Comparison of ENCODE assay signal across 16 cellular contexts in genomic region chr2:209348453-209348852, GRCh38.
A peak's percentile ranks its signal among the peaks of the same experiment; 100 is the strongest.
DNase-seq lines count a peak whose midpoint lies in the region; ATAC-seq, FAIRE-seq and TF ChIP-seq lines count a peak whose summit lies in the region.
"Had no signal": no experiment of that assay in that cellular context is flagged by ENCODE, and none has a peak within 500 bp of the region (broad histone marks: within the 10 kb centered on the region; RNA-seq: fewer than 3 reads in every experiment).

No MANE protein-coding gene starts in this region.

- no peak overlapping the region for H3K27ac ChIP-seq in H9 (ENCODE audit: insufficient read length, low read depth, low read length)
- H3K27ac ChIP-seq in PC-3 (ENCODE audit: low read length) = no peak overlapping the region
- H3K27ac ChIP-seq in H1 (ENCODE audit: low read depth, low read length) = no peak overlapping the region
- H3K27ac ChIP-seq in kidney (ENCODE audit: low read depth in 2 of 2, low read length in 2 of 2) = no peak overlapping the region
- H3K27ac ChIP-seq: Peyer's patch had no signal

- no peaks in the 10 kb centered on the region for H3K9me2 ChIP-seq in PC-3 (replicated peaks; ENCODE audit: low read length)

- H3K27ac Mint-ChIP-seq in H9 = peak overlapping the region in 2 of 3 experiments; percentile 21 to 45; a peak in 2 of 7 replicates
- H3K27ac Mint-ChIP-seq in stimulated activated effector memory CD8-positive, alpha-beta T cell treated with anti-CD3 and anti-CD28 coated beads, Interleukin-12 subunit alpha, Interleukin-12 subunit beta, amount 100 ng/mL, for 72 hours = no peak overlapping the region
- H3K27ac Mint-ChIP-seq: B cell; CD4-positive, CD25-positive, alpha-beta regulatory T cell; T-helper 1 cell treated with Interleukin-12 subunit alpha and Interleukin-12 subunit beta and Interleukin-4 antibody, amounts not matched to agents 30 μg/mL and 1 μg/mL, for 36 hours had no signal

- FAIRE-seq in D721Med (lab: Jason Lieb, UNC) = peak; percentile 51
- no peak for FAIRE-seq in H1 (lab: Jason Lieb, UNC)
- FAIRE-seq in kidney (lab: Jason Lieb, UNC) = no peak
- FAIRE-seq: GM18507 had no signal

- H3K9me3 Mint-ChIP-seq in H9 = no peaks in the 10 kb centered on the region; a peak in 1 of 5 replicates
- no peaks in the 10 kb centered on the region for H3K9me3 Mint-ChIP-seq in stimulated activated effector memory CD8-positive, alpha-beta T cell treated with anti-CD3 and anti-CD28 coated beads, Interleukin-12 subunit alpha, Interleukin-12 subunit beta, amount 100 ng/mL, for 72 hours
- H3K9me3 Mint-ChIP-seq: T-helper 1 cell treated with Interleukin-12 subunit alpha and Interleukin-12 subunit beta and Interleukin-4 antibody, amounts not matched to agents 30 μg/mL and 1 μg/mL, for 36 hours had no signal

- H3K79me1 ChIP-seq in H9 (ENCODE audit: insufficient read depth, low read depth, low read length, poor library complexity, severe bottlenecking) (no peaks in the 10 kb centered on the region), H1 (ENCODE audit: low read depth, low read length) (no peaks in the 10 kb centered on the region)

- no peaks in the 10 kb centered on the region for H3K36me3 Mint-ChIP-seq in H9 (ENCODE audit: insufficient read depth in 1 of 3, low read depth in 3 of 3)
- no peaks in the 10 kb centered on the region for H3K36me3 Mint-ChIP-seq in stimulated activated effector memory CD8-positive, alpha-beta T cell treated with anti-CD3 and anti-CD28 coated beads, Interleukin-12 subunit alpha, Interleukin-12 subunit beta, amount 100 ng/mL, for 72 hours
- H3K36me3 Mint-ChIP-seq: CD4-positive, CD25-positive, alpha-beta regulatory T cell had no signal

- H3K36me3 ChIP-seq in PC-3 (ENCODE audit: low read depth, low read length) = no peaks in the 10 kb centered on the region
- no peaks in the 10 kb centered on the region for H3K36me3 ChIP-seq in H1 (ENCODE audit: control insufficient read depth in 2 of 4, insufficient read depth in 4 of 4, low read length in 3 of 4)
- no peaks in the 10 kb centered on the region for H3K36me3 ChIP-seq in kidney (ENCODE audit: control insufficient read depth in 1 of 2, insufficient read depth in 2 of 2, low read length in 2 of 2)
- H3K36me3 ChIP-seq: Peyer's patch had no signal

- H4K5ac ChIP-seq in H9 (ENCODE audit: insufficient read length, low read depth, low read length) (no peak overlapping the region), H1 (ENCODE audit: insufficient read length, low read depth, low read length) (no peak overlapping the region)

- no peak for TF ChIP-seq EP300 in H1 (IDR thresholded peaks at IDR 0.05; ENCODE audit: borderline replicate concordance in 1 of 2, low read depth in 2 of 2, low read length in 2 of 2)

- no peak overlapping the region for H3T11ph ChIP-seq in H9 (ENCODE audit: low read length)

- no peaks in the 10 kb centered on the region for H3K79me2 ChIP-seq in H9 (ENCODE audit: insufficient read depth, low read length)
- H3K79me2 ChIP-seq in PC-3 (ENCODE audit: low read length) = no peaks in the 10 kb centered on the region
- no peaks in the 10 kb centered on the region for H3K79me2 ChIP-seq in H1 (ENCODE audit: control insufficient read depth in 1 of 2, insufficient read depth in 2 of 2, low read length in 2 of 2)

- H3K4me1 ChIP-seq in H9 (ENCODE audit: insufficient read depth, low read length) = peaks cover 2% of the 10 kb centered on the region; the same call in 1 of the 2 replicates
- no peaks in the 10 kb centered on the region for H3K4me1 ChIP-seq in PC-3 (ENCODE audit: insufficient read depth, low read length)
- peaks cover 0 to 11% (median 2%) of the 10 kb centered on the region in 4 experiments; a peak in 2 of 7 replicates for H3K4me1 ChIP-seq in H1 (replicated peaks in 1 of 4; ENCODE audit: control insufficient read depth in 3 of 4, insufficient read depth in 4 of 4, low read length in 3 of 4)
- H3K4me1 ChIP-seq in kidney (ENCODE audit: control insufficient read depth in 1 of 2, insufficient read depth in 1 of 2, low read depth in 1 of 2, low read length in 2 of 2) = no peaks in the 10 kb centered on the region
- H3K4me1 ChIP-seq: Peyer's patch had no signal

- CTCF ChIA-PET in PC-3 (lab: Charles Lee) = no interaction called here
- CTCF ChIA-PET in H1 (lab: Charles Lee; ENCODE audit: partially characterized antibody) = interaction anchor here (1.5 to 3.3 kb wide), 2 partner anchors 14 to 207 kb away, joined by 4 to 13 read pairs; no protein-coding TSS in a partner anchor

- no peak overlapping the region for H2BK5ac ChIP-seq in H9 (ENCODE audit: insufficient read length, low read length)
- no peak overlapping the region for H2BK5ac ChIP-seq in H1 (ENCODE audit: low read depth, low read length)

- H3K9me3 ChIP-seq in H9 (ENCODE audit: control insufficient read depth, low read depth, low read length) = no peaks in the 10 kb centered on the region
- no peaks in the 10 kb centered on the region for H3K9me3 ChIP-seq in PC-3 (ENCODE audit: low read length)
- H3K9me3 ChIP-seq in H1 (ENCODE audit: insufficient read depth in 2 of 2, low read depth in 1 of 2, low read length in 1 of 2) = no peaks in the 10 kb centered on the region
- no peaks in the 10 kb centered on the region for H3K9me3 ChIP-seq in kidney (ENCODE audit: control insufficient read depth in 1 of 2, low read length in 2 of 2)
- H3K9me3 ChIP-seq: Peyer's patch had no signal

- no CpG with 5 or more reads among the region's 6 CpGs for WGBS in H9 (ENCODE audit: extremely low coverage, insufficient read length, low lambda C conversion rate)
- WGBS in H1 (ENCODE audit: extremely low coverage in 1 of 2, insufficient coverage in 1 of 2, insufficient read length in 1 of 2, insufficient replicate concordance in 2 of 2, low coverage in 1 of 2, low lambda C conversion rate in 2 of 2, missing lambda C conversion rate in 1 of 2), 2 experiments = 68% methylated on average over 6 of the region's 6 CpGs; no CpG with 5 or more reads in 1 of the 2 experiments

- H2AK5ac ChIP-seq in H9 (ENCODE audit: insufficient read length, low read length) (no peak overlapping the region), H1 (ENCODE audit: low read depth, low read length) (no peak overlapping the region)

- TF ChIP-seq CTCF in D721Med (IDR thresholded peaks at IDR 0.05; ENCODE audit: insufficient read depth, missing control alignments) (no peak), H9 (conservative IDR thresholded peaks at IDR 0.05) (no peak), PC-3 (conservative IDR thresholded peaks at IDR 0.05; ENCODE audit: low read depth, low read length) (no peak), H1 (IDR thresholded peaks at IDR 0.05; ENCODE audit: control extremely low read depth in 1 of 3, insufficient read depth in 1 of 3, low read depth in 1 of 3, low read length in 3 of 3) (no peak), kidney (IDR thresholded peaks at IDR 0.05; ENCODE audit: borderline replicate concordance, extremely low read depth, insufficient read depth) (no peak), GM10266 (IDR thresholded peaks at IDR 0.05; ENCODE audit: control insufficient read depth, insufficient read depth, low read depth, missing control alignments) (no peak)

- POLR2A ChIA-PET in PC-3 (lab: Charles Lee; ENCODE audit: unreplicated experiment) = no interaction called here
- POLR2A ChIA-PET in H1 (lab: Charles Lee; ENCODE audit: partially characterized antibody) = interaction anchor here (0.5 kb wide), 1 partner anchor 22 kb away, joined by 3 read pairs; no protein-coding TSS in a partner anchor

- DNase-seq in D721Med (ENCODE audit: insufficient read length, low spot score) = no peak
- no peak for DNase-seq in H9
- no peak for DNase-seq in PC-3
- DNase-seq in H1 (ENCODE audit: low read depth in 1 of 2, low spot score in 2 of 2) = no peak
- DNase-seq in kidney = no peak
- no peak for DNase-seq in GM10266 (ENCODE audit: extremely low spot score)
- no peak for DNase-seq in LoVo (ENCODE audit: low spot score)
- DNase-seq in stimulated activated effector memory CD8-positive, alpha-beta T cell treated with anti-CD3 and anti-CD28 coated beads, Interleukin-12 subunit alpha, Interleukin-12 subunit beta, amount 100 ng/mL, for 72 hours (ENCODE audit: low spot score in 2 of 2) = no peak
- DNase-seq: CD4-positive, CD25-positive, alpha-beta regulatory T cell; MV-4-11; NCI-H82; Peyer's patch; Right ventricle myocardium superior had no signal

- H2BK120ac ChIP-seq in H9 (ENCODE audit: low read depth, low read length, poor library complexity, severe bottlenecking) (no peak overlapping the region), H1 (replicated peaks; ENCODE audit: low read depth, low read length) (no peak overlapping the region)

- TF ChIP-seq RAD21 in H1 (IDR thresholded peaks at IDR 0.05 in 1 of 2, conservative IDR thresholded peaks at IDR 0.05 in 1 of 2; ENCODE audit: low read depth in 2 of 2, low read length in 2 of 2) = no peak

- H3K27me3 ChIP-seq in H9 (ENCODE audit: insufficient read depth, low read length) (no peaks in the 10 kb centered on the region), PC-3 (ENCODE audit: low read length) (no peaks in the 10 kb centered on the region), H1 (replicated peaks in 1 of 4; ENCODE audit: control insufficient read depth in 3 of 4, extremely low read depth in 1 of 4, insufficient read depth in 3 of 4, low read length in 3 of 4) (no peaks in the 10 kb centered on the region)
- H3K27me3 ChIP-seq: Peyer's patch had no signal

- no peak overlapping the region for H3K18ac ChIP-seq in H9 (ENCODE audit: insufficient read length, low read depth, low read length)
- H3K18ac ChIP-seq in H1 (ENCODE audit: extremely low read depth, low read length) = no peak overlapping the region

- no peak overlapping the region for H2BK12ac ChIP-seq in H9 (ENCODE audit: insufficient read length, low read depth, low read length)
- H2BK12ac ChIP-seq in H1 (ENCODE audit: low read depth, low read length) = no peak overlapping the region

- H2AFZ ChIP-seq in H9 (ENCODE audit: low read length) (no peak overlapping the region), PC-3 (ENCODE audit: low read length) (0 out of 2 replicates have a peak overlapping the region, but pooled peaks have one; percentile 34), H1 (ENCODE audit: low read length) (peak overlapping the region; percentile 42; the same call in 1 of the 2 replicates)

- H2BK15ac ChIP-seq in H9 (ENCODE audit: low read depth, low read length) (no peak overlapping the region), H1 (ENCODE audit: low read length) (no peak overlapping the region)

- no TSS peak for BruUV-seq in PC-3 (replicated peaks; lab: Mats Ljungman, UMichigan)

- H3K14ac ChIP-seq in H9 (ENCODE audit: insufficient read depth, low read length) (no peak overlapping the region), H1 (ENCODE audit: insufficient read length) (no peak overlapping the region)

- H3K4me1 Mint-ChIP-seq in H9 = peaks cover 21 to 23% of the 10 kb centered on the region in 2 experiments
- H3K4me1 Mint-ChIP-seq in stimulated activated effector memory CD8-positive, alpha-beta T cell treated with anti-CD3 and anti-CD28 coated beads, Interleukin-12 subunit alpha, Interleukin-12 subunit beta, amount 100 ng/mL, for 72 hours = no peaks in the 10 kb centered on the region
- H3K4me1 Mint-ChIP-seq: B cell; CD4-positive, CD25-positive, alpha-beta regulatory T cell had no signal

- no peak for ATAC-seq in PC-3
- ATAC-seq in stimulated activated effector memory CD8-positive, alpha-beta T cell treated with anti-CD3 and anti-CD28 coated beads, Interleukin-12 subunit alpha, Interleukin-12 subunit beta, amount 100 ng/mL, for 72 hours = no peak

- H3K4me2 ChIP-seq in H9 (ENCODE audit: insufficient read depth, insufficient read length, low read length) = no peak overlapping the region
- no peak overlapping the region for H3K4me2 ChIP-seq in PC-3 (ENCODE audit: low read length)
- no peak overlapping the region for H3K4me2 ChIP-seq in H1 (ENCODE audit: insufficient read depth in 1 of 2, low read depth in 2 of 2, low read length in 2 of 2)

- no peak for TF ChIP-seq POLR2A in H1 (IDR thresholded peaks at IDR 0.05; ENCODE audit: control extremely low read depth in 1 of 2, low read depth in 2 of 2, low read length in 2 of 2)

- intact Hi-C loops in PC-3 (cut with micrococcal nuclease) (no loop called here), kidney (cut with DNase I) (no loop called here)

- no peaks in the 10 kb centered on the region for H3K23me2 ChIP-seq in H9 (ENCODE audit: insufficient read length, low read depth, low read length, poor library complexity, severe bottlenecking)
- no peaks in the 10 kb centered on the region for H3K23me2 ChIP-seq in H1 (ENCODE audit: low read depth, low read length)

- H4K91ac ChIP-seq in H9 (ENCODE audit: insufficient read length, low read depth, low read length) = no peak overlapping the region
- H4K91ac ChIP-seq in H1 (replicated peaks; ENCODE audit: insufficient read length, low read length) = no peak overlapping the region

- peak overlapping the region in 1 of 2 experiments; percentile 31; a peak in 1 of 5 replicates for H3K4me3 Mint-ChIP-seq in H9
- H3K4me3 Mint-ChIP-seq in stimulated activated effector memory CD8-positive, alpha-beta T cell treated with anti-CD3 and anti-CD28 coated beads, Interleukin-12 subunit alpha, Interleukin-12 subunit beta, amount 100 ng/mL, for 72 hours = no peak overlapping the region
- H3K4me3 Mint-ChIP-seq: B cell; CD4-positive, CD25-positive, alpha-beta regulatory T cell; T-helper 1 cell treated with Interleukin-12 subunit alpha and Interleukin-12 subunit beta and Interleukin-4 antibody, amounts not matched to agents 30 μg/mL and 1 μg/mL, for 36 hours had no signal

- H3K9ac ChIP-seq in H9 (ENCODE audit: extremely low read depth, insufficient read length, low read length) (no peak overlapping the region), PC-3 (ENCODE audit: low read length) (no peak overlapping the region), H1 (replicated peaks in 1 of 4; ENCODE audit: extremely low read depth in 1 of 4, low read depth in 3 of 4, low read length in 3 of 4) (no peak overlapping the region), kidney (ENCODE audit: low read length in 2 of 2) (no peak overlapping the region)

- H3K4ac ChIP-seq in H9 (ENCODE audit: low read depth, low read length) (no peak overlapping the region), H1 (replicated peaks; ENCODE audit: insufficient read length, low read depth, low read length) (no peak overlapping the region)

- no peaks in the 10 kb centered on the region for H3F3A ChIP-seq in PC-3 (ENCODE audit: low read length, unreplicated experiment)

- H3K4me3 ChIP-seq in PC-3 (ENCODE audit: low read length) = no peak overlapping the region
- H3K4me3 ChIP-seq in H1 (ENCODE audit: extremely low read depth in 1 of 4, insufficient read depth in 2 of 4, low read depth in 3 of 4, low read length in 4 of 4) = no peak overlapping the region
- H3K4me3 ChIP-seq in kidney (ENCODE audit: low read length in 2 of 2) = no peak overlapping the region
- H3K4me3 ChIP-seq: Peyer's patch had no signal

- H2BK20ac ChIP-seq in H9 (ENCODE audit: low read depth, low read length, poor library complexity, severe bottlenecking) (no peak overlapping the region), H1 (ENCODE audit: low read length) (no peak overlapping the region)

- H4K20me1 ChIP-seq in H9 (ENCODE audit: control insufficient read depth, insufficient read depth, insufficient read length) (no peaks in the 10 kb centered on the region), PC-3 (ENCODE audit: low read length) (no peaks in the 10 kb centered on the region), H1 (replicated peaks in 1 of 2; ENCODE audit: control insufficient read depth in 1 of 2, insufficient read depth in 2 of 2, low read length in 2 of 2) (no peaks in the 10 kb centered on the region)

- no peak overlapping the region for H3K23ac ChIP-seq in H9 (ENCODE audit: insufficient read length, low read depth, low read length)
- no peak overlapping the region for H3K23ac ChIP-seq in H1 (ENCODE audit: insufficient read length)

- no peak overlapping the region for H3K56ac ChIP-seq in H9 (ENCODE audit: insufficient read length, low read depth, low read length)
- H3K56ac ChIP-seq in H1 (replicated peaks; ENCODE audit: insufficient read length, low read depth, low read length) = no peak overlapping the region

- H4K8ac ChIP-seq in H9 (replicated peaks; ENCODE audit: insufficient read length, low read depth, low read length) (no peak overlapping the region), H1 (ENCODE audit: extremely low read depth, insufficient read depth, low read length) (no peak overlapping the region)

- H3K27me3 Mint-ChIP-seq in H9 (ENCODE audit: low read depth) = no peaks in the 10 kb centered on the region
- H3K27me3 Mint-ChIP-seq: CD4-positive, CD25-positive, alpha-beta regulatory T cell had no signal
